ENCODE assay signal across 1 cellular context in the genomic region with DNA sequence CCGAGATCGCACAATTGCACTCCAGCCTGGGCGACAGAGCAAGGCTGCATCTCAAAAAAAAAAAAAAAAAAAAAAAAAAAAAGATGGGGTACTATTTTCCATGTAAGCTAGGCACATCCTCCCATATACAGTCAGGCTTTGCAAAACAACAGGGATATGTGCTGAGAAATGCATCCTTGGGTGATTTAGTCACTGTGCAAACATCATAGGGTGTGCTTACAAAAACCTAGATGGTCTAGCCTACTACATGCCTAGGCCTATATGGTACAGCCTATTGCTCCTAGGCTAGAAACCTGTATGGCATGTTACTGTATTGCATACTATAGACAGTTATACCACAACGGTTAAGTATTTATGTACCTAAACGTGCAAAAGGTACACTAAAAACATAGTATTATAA.
TF ChIP-seq lines count a peak whose summit lies in the region.

No MANE protein-coding gene starts in this region.

TF ChIP-seq in IMR-90, 13 proteins besides CTCF, POLR2A, EP300 and RAD21:
- TF ChIP-seq MXI1 (IDR thresholded peaks at IDR 0.05; ENCODE audit: borderline replicate concordance, low read depth, low read length) = no peak
- TF ChIP-seq CEBPB (IDR thresholded peaks at IDR 0.05; ENCODE audit: low read depth, low read length) = no peak
- TF ChIP-seq, protein P1, sequence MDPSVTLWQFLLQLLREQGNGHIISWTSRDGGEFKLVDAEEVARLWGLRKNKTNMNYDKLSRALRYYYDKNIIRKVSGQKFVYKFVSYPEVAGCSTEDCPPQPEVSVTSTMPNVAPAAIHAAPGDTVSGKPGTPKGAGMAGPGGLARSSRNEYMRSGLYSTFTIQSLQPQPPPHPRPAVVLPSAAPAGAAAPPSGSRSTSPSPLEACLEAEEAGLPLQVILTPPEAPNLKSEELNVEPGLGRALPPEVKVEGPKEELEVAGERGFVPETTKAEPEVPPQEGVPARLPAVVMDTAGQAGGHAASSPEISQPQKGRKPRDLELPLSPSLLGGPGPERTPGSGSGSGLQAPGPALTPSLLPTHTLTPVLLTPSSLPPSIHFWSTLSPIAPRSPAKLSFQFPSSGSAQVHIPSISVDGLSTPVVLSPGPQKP (IDR thresholded peaks at IDR 0.05; ENCODE audit: borderline replicate concordance, low read depth, low read length) = no peak
- TF ChIP-seq FOS (IDR thresholded peaks at IDR 0.05; ENCODE audit: low read depth, low read length) = no peak
- TF ChIP-seq SMC3 (IDR thresholded peaks at IDR 0.05; ENCODE audit: low read depth, low read length) = no peak
- no peak for TF ChIP-seq RCOR1 (IDR thresholded peaks at IDR 0.05; ENCODE audit: insufficient replicate concordance, low read length)
- TF ChIP-seq, protein P2, sequence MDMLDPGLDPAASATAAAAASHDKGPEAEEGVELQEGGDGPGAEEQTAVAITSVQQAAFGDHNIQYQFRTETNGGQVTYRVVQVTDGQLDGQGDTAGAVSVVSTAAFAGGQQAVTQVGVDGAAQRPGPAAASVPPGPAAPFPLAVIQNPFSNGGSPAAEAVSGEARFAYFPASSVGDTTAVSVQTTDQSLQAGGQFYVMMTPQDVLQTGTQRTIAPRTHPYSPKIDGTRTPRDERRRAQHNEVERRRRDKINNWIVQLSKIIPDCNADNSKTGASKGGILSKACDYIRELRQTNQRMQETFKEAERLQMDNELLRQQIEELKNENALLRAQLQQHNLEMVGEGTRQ (IDR thresholded peaks at IDR 0.05; ENCODE audit: low read depth, low read length) = no peak
- TF ChIP-seq RFX5 (IDR thresholded peaks at IDR 0.05; ENCODE audit: low read depth, low read length) = no peak
- no peak for TF ChIP-seq CHD1 (IDR thresholded peaks at IDR 0.05; ENCODE audit: low read depth, low read length)
- no peak for TF ChIP-seq BHLHE40 (IDR thresholded peaks at IDR 0.05; ENCODE audit: low read depth, low read length)
- no peak for TF ChIP-seq MAFK (IDR thresholded peaks at IDR 0.05; ENCODE audit: low read depth, low read length)
- TF ChIP-seq NFE2L2 (IDR thresholded peaks at IDR 0.05; ENCODE audit: low read depth, low read length) = no peak
- TF ChIP-seq MAZ (IDR thresholded peaks at IDR 0.05; ENCODE audit: borderline replicate concordance, low read depth, low read length) = no peak
